In the genomic region with DNA sequence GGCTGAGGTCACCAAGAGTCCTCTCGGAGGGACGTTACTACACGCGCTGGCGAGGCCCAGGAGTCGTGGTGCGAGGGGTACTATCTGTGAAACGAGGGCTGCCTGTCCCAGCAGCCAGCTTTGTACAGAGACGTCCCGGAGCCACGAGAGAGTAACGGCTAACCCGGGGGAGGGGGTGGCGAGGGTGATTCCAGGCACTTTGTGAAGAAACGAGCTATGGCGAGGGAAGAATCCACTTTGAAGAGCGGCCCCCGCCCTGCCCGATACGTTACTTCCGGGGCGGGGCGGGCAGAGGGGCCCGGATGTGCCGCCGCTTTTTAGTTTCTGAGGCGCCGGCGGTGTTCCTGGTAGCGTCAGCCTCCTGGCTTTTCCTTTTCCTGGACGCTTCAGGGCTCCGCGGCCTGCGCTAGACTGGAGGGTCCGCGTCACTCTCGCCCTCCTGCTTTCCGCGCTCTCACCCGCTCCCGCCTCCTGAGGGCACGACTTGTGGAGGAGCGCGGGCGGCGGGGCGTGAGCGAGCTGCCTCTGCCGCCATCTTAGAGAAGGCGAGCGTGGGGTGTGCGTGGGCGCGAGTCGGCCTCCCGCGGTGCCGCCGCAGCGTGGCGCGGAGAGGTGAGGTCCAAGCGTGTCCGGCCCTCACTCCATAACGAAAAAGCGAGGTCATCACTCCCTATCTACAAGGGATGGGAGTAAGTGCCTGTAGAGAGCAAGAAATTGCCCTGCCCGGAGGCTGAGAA, we compare ENCODE assay signal across 1 cellular context.
A peak's percentile ranks its signal among the peaks of the same experiment; 100 is the strongest.
TF ChIP-seq lines count a peak whose summit lies in the region.

No MANE protein-coding gene starts in this region.

TF ChIP-seq in HepG2, 621 proteins besides CTCF, POLR2A, EP300 and RAD21 (continued from another document and continues in another):
- TF ChIP-seq, protein P1, sequence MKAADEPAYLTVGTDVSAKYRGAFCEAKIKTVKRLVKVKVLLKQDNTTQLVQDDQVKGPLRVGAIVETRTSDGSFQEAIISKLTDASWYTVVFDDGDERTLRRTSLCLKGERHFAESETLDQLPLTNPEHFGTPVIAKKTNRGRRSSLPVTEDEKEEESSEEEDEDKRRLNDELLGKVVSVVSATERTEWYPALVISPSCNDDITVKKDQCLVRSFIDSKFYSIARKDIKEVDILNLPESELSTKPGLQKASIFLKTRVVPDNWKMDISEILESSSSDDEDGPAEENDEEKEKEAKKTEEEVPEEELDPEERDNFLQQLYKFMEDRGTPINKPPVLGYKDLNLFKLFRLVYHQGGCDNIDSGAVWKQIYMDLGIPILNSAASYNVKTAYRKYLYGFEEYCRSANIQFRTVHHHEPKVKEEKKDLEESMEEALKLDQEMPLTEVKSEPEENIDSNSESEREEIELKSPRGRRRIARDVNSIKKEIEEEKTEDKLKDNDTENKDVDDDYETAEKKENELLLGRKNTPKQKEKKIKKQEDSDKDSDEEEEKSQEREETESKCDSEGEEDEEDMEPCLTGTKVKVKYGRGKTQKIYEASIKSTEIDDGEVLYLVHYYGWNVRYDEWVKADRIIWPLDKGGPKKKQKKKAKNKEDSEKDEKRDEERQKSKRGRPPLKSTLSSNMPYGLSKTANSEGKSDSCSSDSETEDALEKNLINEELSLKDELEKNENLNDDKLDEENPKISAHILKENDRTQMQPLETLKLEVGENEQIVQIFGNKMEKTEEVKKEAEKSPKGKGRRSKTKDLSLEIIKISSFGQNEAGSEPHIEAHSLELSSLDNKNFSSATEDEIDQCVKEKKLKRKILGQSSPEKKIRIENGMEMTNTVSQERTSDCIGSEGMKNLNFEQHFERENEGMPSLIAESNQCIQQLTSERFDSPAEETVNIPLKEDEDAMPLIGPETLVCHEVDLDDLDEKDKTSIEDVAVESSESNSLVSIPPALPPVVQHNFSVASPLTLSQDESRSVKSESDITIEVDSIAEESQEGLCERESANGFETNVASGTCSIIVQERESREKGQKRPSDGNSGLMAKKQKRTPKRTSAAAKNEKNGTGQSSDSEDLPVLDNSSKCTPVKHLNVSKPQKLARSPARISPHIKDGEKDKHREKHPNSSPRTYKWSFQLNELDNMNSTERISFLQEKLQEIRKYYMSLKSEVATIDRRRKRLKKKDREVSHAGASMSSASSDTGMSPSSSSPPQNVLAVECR (CRISPR knock-in tag; IDR thresholded peaks at IDR 0.05; ENCODE audit: borderline replicate concordance): peak; percentile 80
- TF ChIP-seq ZNF3 (CRISPR knock-in tag; IDR thresholded peaks at IDR 0.05) (0 out of 2 replicates have a peak, but pooled peaks have one; percentile 23), SMAD1 (CRISPR knock-in tag; IDR thresholded peaks at IDR 0.05; ENCODE audit: borderline replicate concordance, low read depth) (no peak; the same call in 1 of the 2 replicates), GTF2F1 (IDR thresholded peaks at IDR 0.05; ENCODE audit: low read length) (no peak; the same call in 1 of the 2 replicates), ZMYM2 (CRISPR knock-in tag; IDR thresholded peaks at IDR 0.05) (peak; percentile 77), MLLT10 (CRISPR knock-in tag; IDR thresholded peaks at IDR 0.05) (0 out of 2 replicates have a peak, but pooled peaks have one; percentile 34), ZMYM3 (CRISPR knock-in tag; IDR thresholded peaks at IDR 0.05) (peak; percentile 7; the same call in 1 of the 2 replicates), ZNF547 (CRISPR knock-in tag; IDR thresholded peaks at IDR 0.05) (peak; percentile 97), ZNF777 (CRISPR knock-in tag; IDR thresholded peaks at IDR 0.05) (peak; percentile 97), GABPB1 (CRISPR knock-in tag; IDR thresholded peaks at IDR 0.05) (peak; percentile 97), PRPF4 (IDR thresholded peaks at IDR 0.05; ENCODE audit: low read depth, low read length, poor library complexity, severe bottlenecking) (no peak), ZSCAN12 (CRISPR knock-in tag; IDR thresholded peaks at IDR 0.05) (no peak; the same call in 1 of the 2 replicates), HNRNPK (IDR thresholded peaks at IDR 0.05; ENCODE audit: low read depth, low read length, poor library complexity, severe bottlenecking) (no peak), NPAS2 (CRISPR knock-in tag; IDR thresholded peaks at IDR 0.05; ENCODE audit: borderline replicate concordance) (no peak), MED8 (CRISPR knock-in tag; IDR thresholded peaks at IDR 0.05; ENCODE audit: insufficient replicate concordance) (peak; percentile 68), CREM (IDR thresholded peaks at IDR 0.05) (peak; percentile 84), CREM (CRISPR knock-in tag; IDR thresholded peaks at IDR 0.05) (no peak), HOXA3 (CRISPR knock-in tag; IDR thresholded peaks at IDR 0.05) (peak; percentile 95), ZNF564 (CRISPR knock-in tag; IDR thresholded peaks at IDR 0.05) (0 out of 2 replicates have a peak, but pooled peaks have one; percentile 52), ZNF20 (CRISPR knock-in tag; IDR thresholded peaks at IDR 0.05) (0 out of 2 replicates have a peak, but pooled peaks have one; percentile 89), HIVEP1 (CRISPR knock-in tag; IDR thresholded peaks at IDR 0.05) (peak; percentile 83), TBX3 (IDR thresholded peaks at IDR 0.05; ENCODE audit: borderline replicate concordance) (no peak), SMYD3 (CRISPR knock-in tag; IDR thresholded peaks at IDR 0.05) (no peak), ZBTB7A (CRISPR knock-in tag; IDR thresholded peaks at IDR 0.05) (no peak), HCFC1 (IDR thresholded peaks at IDR 0.05; ENCODE audit: low read depth, low read length) (peak; percentile 21; the same call in 1 of the 2 replicates), MEIS2 (CRISPR knock-in tag; IDR thresholded peaks at IDR 0.05) (peak; percentile 54), NFIC (IDR thresholded peaks at IDR 0.05; ENCODE audit: low read length) (no peak), PHF5A (CRISPR knock-in tag; IDR thresholded peaks at IDR 0.05; ENCODE audit: low read depth, unreplicated experiment) (no peak), PHF21A (CRISPR knock-in tag; IDR thresholded peaks at IDR 0.05) (peak; percentile 66), CCAR2 (optimal IDR thresholded peaks at IDR 0.05; ENCODE audit: low read depth, low read length) (no peak), NFYC (CRISPR knock-in tag; IDR thresholded peaks at IDR 0.05) (no peak), ZBTB42 (CRISPR knock-in tag; IDR thresholded peaks at IDR 0.05) (no peak; the same call in 1 of the 2 replicates)
- TF ChIP-seq, protein P2, sequence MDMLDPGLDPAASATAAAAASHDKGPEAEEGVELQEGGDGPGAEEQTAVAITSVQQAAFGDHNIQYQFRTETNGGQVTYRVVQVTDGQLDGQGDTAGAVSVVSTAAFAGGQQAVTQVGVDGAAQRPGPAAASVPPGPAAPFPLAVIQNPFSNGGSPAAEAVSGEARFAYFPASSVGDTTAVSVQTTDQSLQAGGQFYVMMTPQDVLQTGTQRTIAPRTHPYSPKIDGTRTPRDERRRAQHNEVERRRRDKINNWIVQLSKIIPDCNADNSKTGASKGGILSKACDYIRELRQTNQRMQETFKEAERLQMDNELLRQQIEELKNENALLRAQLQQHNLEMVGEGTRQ (IDR thresholded peaks at IDR 0.05; ENCODE audit: low read depth, low read length): no peak
- TF ChIP-seq, protein P2 (CRISPR knock-in tag; IDR thresholded peaks at IDR 0.05; ENCODE audit: borderline replicate concordance): no peak
- TF ChIP-seq, protein P3, sequence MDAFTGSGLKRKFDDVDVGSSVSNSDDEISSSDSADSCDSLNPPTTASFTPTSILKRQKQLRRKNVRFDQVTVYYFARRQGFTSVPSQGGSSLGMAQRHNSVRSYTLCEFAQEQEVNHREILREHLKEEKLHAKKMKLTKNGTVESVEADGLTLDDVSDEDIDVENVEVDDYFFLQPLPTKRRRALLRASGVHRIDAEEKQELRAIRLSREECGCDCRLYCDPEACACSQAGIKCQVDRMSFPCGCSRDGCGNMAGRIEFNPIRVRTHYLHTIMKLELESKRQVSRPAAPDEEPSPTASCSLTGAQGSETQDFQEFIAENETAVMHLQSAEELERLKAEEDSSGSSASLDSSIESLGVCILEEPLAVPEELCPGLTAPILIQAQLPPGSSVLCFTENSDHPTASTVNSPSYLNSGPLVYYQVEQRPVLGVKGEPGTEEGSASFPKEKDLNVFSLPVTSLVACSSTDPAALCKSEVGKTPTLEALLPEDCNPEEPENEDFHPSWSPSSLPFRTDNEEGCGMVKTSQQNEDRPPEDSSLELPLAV (CRISPR knock-in tag; conservative IDR thresholded peaks at IDR 0.05; ENCODE audit: low read depth): no peak
- TF ChIP-seq, protein P4, sequence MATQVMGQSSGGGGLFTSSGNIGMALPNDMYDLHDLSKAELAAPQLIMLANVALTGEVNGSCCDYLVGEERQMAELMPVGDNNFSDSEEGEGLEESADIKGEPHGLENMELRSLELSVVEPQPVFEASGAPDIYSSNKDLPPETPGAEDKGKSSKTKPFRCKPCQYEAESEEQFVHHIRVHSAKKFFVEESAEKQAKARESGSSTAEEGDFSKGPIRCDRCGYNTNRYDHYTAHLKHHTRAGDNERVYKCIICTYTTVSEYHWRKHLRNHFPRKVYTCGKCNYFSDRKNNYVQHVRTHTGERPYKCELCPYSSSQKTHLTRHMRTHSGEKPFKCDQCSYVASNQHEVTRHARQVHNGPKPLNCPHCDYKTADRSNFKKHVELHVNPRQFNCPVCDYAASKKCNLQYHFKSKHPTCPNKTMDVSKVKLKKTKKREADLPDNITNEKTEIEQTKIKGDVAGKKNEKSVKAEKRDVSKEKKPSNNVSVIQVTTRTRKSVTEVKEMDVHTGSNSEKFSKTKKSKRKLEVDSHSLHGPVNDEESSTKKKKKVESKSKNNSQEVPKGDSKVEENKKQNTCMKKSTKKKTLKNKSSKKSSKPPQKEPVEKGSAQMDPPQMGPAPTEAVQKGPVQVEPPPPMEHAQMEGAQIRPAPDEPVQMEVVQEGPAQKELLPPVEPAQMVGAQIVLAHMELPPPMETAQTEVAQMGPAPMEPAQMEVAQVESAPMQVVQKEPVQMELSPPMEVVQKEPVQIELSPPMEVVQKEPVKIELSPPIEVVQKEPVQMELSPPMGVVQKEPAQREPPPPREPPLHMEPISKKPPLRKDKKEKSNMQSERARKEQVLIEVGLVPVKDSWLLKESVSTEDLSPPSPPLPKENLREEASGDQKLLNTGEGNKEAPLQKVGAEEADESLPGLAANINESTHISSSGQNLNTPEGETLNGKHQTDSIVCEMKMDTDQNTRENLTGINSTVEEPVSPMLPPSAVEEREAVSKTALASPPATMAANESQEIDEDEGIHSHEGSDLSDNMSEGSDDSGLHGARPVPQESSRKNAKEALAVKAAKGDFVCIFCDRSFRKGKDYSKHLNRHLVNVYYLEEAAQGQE (IDR thresholded peaks at IDR 0.05; ENCODE audit: borderline replicate concordance in 1 of 2, low read depth in 1 of 2, low read length in 2 of 2): peak in 1 of 2 experiments; percentile 40; a peak in 2 of 4 replicates
- TF ChIP-seq, protein P5, sequence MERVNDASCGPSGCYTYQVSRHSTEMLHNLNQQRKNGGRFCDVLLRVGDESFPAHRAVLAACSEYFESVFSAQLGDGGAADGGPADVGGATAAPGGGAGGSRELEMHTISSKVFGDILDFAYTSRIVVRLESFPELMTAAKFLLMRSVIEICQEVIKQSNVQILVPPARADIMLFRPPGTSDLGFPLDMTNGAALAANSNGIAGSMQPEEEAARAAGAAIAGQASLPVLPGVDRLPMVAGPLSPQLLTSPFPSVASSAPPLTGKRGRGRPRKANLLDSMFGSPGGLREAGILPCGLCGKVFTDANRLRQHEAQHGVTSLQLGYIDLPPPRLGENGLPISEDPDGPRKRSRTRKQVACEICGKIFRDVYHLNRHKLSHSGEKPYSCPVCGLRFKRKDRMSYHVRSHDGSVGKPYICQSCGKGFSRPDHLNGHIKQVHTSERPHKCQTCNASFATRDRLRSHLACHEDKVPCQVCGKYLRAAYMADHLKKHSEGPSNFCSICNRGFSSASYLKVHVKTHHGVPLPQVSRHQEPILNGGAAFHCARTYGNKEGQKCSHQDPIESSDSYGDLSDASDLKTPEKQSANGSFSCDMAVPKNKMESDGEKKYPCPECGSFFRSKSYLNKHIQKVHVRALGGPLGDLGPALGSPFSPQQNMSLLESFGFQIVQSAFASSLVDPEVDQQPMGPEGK (CRISPR knock-in tag; IDR thresholded peaks at IDR 0.05): peak; percentile 51; the same call in 1 of the 2 replicates
- TF ChIP-seq, protein P6, sequence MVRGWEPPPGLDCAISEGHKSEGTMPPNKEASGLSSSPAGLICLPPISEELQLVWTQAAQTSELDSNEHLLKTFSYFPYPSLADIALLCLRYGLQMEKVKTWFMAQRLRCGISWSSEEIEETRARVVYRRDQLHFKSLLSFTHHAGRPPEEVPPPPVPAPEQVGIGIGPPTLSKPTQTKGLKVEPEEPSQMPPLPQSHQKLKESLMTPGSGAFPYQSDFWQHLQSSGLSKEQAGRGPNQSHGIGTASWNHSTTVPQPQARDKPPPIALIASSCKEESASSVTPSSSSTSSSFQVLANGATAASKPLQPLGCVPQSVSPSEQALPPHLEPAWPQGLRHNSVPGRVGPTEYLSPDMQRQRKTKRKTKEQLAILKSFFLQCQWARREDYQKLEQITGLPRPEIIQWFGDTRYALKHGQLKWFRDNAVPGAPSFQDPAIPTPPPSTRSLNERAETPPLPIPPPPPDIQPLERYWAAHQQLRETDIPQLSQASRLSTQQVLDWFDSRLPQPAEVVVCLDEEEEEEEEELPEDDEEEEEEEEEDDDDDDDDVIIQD (CRISPR knock-in tag; IDR thresholded peaks at IDR 0.05; ENCODE audit: low read depth): no peak
- TF ChIP-seq, protein P7, sequence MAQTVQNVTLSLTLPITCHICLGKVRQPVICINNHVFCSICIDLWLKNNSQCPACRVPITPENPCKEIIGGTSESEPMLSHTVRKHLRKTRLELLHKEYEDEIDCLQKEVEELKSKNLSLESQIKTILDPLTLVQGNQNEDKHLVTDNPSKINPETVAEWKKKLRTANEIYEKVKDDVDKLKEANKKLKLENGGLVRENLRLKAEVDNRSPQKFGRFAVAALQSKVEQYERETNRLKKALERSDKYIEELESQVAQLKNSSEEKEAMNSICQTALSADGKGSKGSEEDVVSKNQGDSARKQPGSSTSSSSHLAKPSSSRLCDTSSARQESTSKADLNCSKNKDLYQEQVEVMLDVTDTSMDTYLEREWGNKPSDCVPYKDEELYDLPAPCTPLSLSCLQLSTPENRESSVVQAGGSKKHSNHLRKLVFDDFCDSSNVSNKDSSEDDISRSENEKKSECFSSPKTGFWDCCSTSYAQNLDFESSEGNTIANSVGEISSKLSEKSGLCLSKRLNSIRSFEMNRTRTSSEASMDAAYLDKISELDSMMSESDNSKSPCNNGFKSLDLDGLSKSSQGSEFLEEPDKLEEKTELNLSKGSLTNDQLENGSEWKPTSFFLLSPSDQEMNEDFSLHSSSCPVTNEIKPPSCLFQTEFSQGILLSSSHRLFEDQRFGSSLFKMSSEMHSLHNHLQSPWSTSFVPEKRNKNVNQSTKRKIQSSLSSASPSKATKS (CRISPR knock-in tag; IDR thresholded peaks at IDR 0.05): peak; percentile 55; the same call in 1 of the 2 replicates
